8 cellular contexts compared by ENCODE assay signal in genomic region chr6:28980137-28980796, GRCh38.
A peak's percentile ranks its signal among the peaks of the same experiment; 100 is the strongest.
DNase-seq lines count a peak whose midpoint lies in the region; TF ChIP-seq lines count a peak whose summit lies in the region.

No MANE protein-coding gene starts in this region.

- H3K36me3 Mint-ChIP-seq in nephron (ENCODE audit: low read depth): no peaks in the 10 kb centered on the region

- H3K4me3 Mint-ChIP-seq in nephron: peak overlapping the region; percentile 84 to 94 (median 90)

- H4K20me1 ChIP-seq in BLaER1: no peaks in the 10 kb centered on the region

- H3K36me3 ChIP-seq in BLaER1 (no peaks in the 10 kb centered on the region), KOPT-K1 (ENCODE audit: insufficient read depth, low read length) (no peaks in the 10 kb centered on the region)

- peaks cover 16% of the 10 kb centered on the region for H3K4me1 Mint-ChIP-seq in nephron

- H3K9ac ChIP-seq in BLaER1: peak overlapping the region; percentile 72

- peaks cover 26% of the 10 kb centered on the region for H3K27me3 ChIP-seq in BLaER1

- peaks cover 33% of the 10 kb centered on the region for H3K4me1 ChIP-seq in BLaER1

- H3K9me3 ChIP-seq in BLaER1 (peaks cover 5% of the 10 kb centered on the region; the same call in 1 of the 2 replicates), KOPT-K1 (ENCODE audit: insufficient read depth, low read length, poor library complexity, severe bottlenecking) (no peaks in the 10 kb centered on the region)

- no peak for TF ChIP-seq CTCF in cardiac fibroblast (IDR thresholded peaks at IDR 0.05; ENCODE audit: low read depth, low read length)
- TF ChIP-seq CTCF in nephron (IDR thresholded peaks at IDR 0.05; ENCODE audit: unreplicated experiment in 3 of 3): no peak

- H3K9me3 Mint-ChIP-seq in nephron: no peaks in the 10 kb centered on the region

- H3K27me3 Mint-ChIP-seq in nephron (ENCODE audit: low read depth): peaks cover 23% of the 10 kb centered on the region

- peak overlapping the region; percentile 40 to 91 (median 77) for H3K27ac Mint-ChIP-seq in nephron

- H3K4me2 ChIP-seq in BLaER1: peak overlapping the region; percentile 89

- no peak for DNase-seq in cardiac fibroblast (ENCODE audit: low read depth in 2 of 2)
- DNase-seq in HPDE6-E6E7 (ENCODE audit: extremely low spot score): no peak
- no peak for DNase-seq in amniotic stem cell (lab: John Stamatoyannopoulos, UW)
- no peak for DNase-seq in head of caudate nucleus
- DNase-seq in NCI-H2029 (lab: John Stamatoyannopoulos, UW): no peak

- H3K4me3 ChIP-seq in BLaER1 (peak overlapping the region; percentile 75), cardiac fibroblast (replicated peaks in 1 of 2; ENCODE audit: low read depth in 2 of 2, low read length in 2 of 2) (peak overlapping the region; percentile 59 to 69)

- H3K27ac ChIP-seq in BLaER1 (peak overlapping the region; percentile 66), KOPT-K1 (ENCODE audit: low read depth, low read length, poor library complexity, severe bottlenecking) (peak overlapping the region; percentile 28)

- intact Hi-C loops in head of caudate nucleus (cut with DNase I): loop anchor here (5.0 kb wide), 2 partner anchors 38 to 83 kb away; no protein-coding TSS in a partner anchor
